8 cellular contexts compared by ENCODE assay signal in the genomic region with DNA sequence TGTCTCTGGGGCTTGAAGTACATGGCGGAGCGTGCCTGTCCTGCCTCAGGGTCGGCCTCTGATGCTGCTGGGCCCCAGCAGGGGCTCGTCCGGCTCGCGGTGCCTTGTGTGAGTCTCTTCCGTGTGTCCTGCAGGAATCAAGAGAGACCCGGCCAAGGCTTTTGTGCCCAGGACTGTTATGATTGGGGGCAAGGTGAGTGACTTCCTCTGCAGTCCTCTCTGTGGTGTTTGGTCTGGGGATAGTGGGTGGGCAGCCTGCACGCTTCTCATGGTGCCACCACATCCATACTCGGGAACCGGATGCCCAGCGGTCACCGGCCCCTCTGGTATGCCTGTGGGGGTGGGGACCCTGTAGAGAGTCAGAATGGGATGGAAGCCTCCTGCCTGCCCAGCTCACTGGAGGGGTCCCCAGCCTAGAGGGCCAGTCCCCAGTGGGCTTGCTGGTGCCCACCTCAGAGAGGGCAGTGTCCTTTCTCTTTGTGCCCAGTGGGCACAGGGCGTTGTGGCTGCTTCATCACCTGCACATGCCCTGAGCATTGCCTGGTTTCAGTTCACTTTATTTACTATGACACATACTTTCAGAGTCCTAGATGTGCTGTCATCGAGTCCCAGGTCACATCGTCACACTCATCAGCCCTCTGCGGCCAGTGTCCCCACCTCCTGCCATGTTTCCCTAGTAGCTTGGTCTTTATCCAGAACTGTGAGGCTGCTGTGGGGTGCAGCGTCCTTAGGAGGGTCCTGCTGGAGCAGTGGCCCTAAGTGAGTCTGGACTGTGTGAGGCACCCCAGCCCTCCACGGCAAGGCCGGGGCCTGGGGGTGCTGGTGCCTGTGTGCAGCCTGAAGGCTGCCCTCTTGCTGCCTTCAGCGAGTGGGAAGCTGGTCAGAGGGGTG. TPM values are rescaled to one million over a fixed set of nuclear protein-coding genes. Genes with fewer than 3 reads are reported as not detected.
A peak's percentile ranks its signal among the peaks of the same experiment; 100 is the strongest.
DNase-seq lines count a peak whose midpoint lies in the region; ATAC-seq and TF ChIP-seq lines count a peak whose summit lies in the region.

No MANE protein-coding gene starts in this region.

- peaks cover 50% of the 10 kb centered on the region for H3K36me3 Mint-ChIP-seq in chondrocyte (ENCODE audit: low read depth)

- DNase-seq in GM10266 (ENCODE audit: extremely low spot score) (peak; percentile 74), chondrocyte (ENCODE audit: low spot score) (peak; percentile 76), AG08395 (ENCODE audit: low spot score) (no peak), HuH-7 (ENCODE audit: low spot score) (no peak), hypothalamus (lab: John Stamatoyannopoulos, UW) (no peak)
- no peak for DNase-seq in stimulated activated CD8-positive, alpha-beta memory T cell treated with anti-CD3 and anti-CD28 coated beads, Interleukin-4, amount 100 ng/mL, for 48 hours

- no peak for TF ChIP-seq CTCF in GM10266 (IDR thresholded peaks at IDR 0.05; ENCODE audit: control insufficient read depth, insufficient read depth, low read depth, missing control alignments)
- TF ChIP-seq CTCF in chondrocyte (IDR thresholded peaks at IDR 0.05), result no peak

- no peak overlapping the region for H3K27ac Mint-ChIP-seq in chondrocyte (ENCODE audit: unreplicated experiment)

- H3K9me3 Mint-ChIP-seq in chondrocyte (ENCODE audit: low read depth), result no peaks in the 10 kb centered on the region

- no peak overlapping the region for H3K4me3 Mint-ChIP-seq in chondrocyte (ENCODE audit: unreplicated experiment)

- no peaks in the 10 kb centered on the region for H3K27me3 Mint-ChIP-seq in chondrocyte (ENCODE audit: low read depth)

- no peaks in the 10 kb centered on the region for H3K4me1 Mint-ChIP-seq in chondrocyte (ENCODE audit: low read depth)

- ATAC-seq in GM19395 (IDR thresholded peaks at IDR 0.05; ENCODE audit: unreplicated experiment), result peak; percentile 93
- ATAC-seq in HG03095 (IDR thresholded peaks at IDR 0.05; ENCODE audit: unreplicated experiment), result peak; percentile 92

RNA-seq across cellular contexts. Expression of a gene that starts 40.7 kb away (rescaled TPM):
- 130 to 171 TPM (median 170 TPM) in 3 replicates for total RNA-seq in chondrocyte

Comparison
In these comparisons a context has a peak if more than half of its experiments do, and no peak if none do; other contexts are left out.
1. DNase-seq: peak in GM10266 (single experiment) and chondrocyte (single experiment); none in AG08395 (single experiment), HuH-7 (single experiment), hypothalamus (0 of 51) and stimulated activated CD8-positive, alpha-beta memory T cell treated with anti-CD3 and anti-CD28 coated beads, Interleukin-4, amount 100 ng/mL, for 48 hours (single experiment).